Comparison of ENCODE assay signal across 8 cellular contexts in the genomic region with DNA sequence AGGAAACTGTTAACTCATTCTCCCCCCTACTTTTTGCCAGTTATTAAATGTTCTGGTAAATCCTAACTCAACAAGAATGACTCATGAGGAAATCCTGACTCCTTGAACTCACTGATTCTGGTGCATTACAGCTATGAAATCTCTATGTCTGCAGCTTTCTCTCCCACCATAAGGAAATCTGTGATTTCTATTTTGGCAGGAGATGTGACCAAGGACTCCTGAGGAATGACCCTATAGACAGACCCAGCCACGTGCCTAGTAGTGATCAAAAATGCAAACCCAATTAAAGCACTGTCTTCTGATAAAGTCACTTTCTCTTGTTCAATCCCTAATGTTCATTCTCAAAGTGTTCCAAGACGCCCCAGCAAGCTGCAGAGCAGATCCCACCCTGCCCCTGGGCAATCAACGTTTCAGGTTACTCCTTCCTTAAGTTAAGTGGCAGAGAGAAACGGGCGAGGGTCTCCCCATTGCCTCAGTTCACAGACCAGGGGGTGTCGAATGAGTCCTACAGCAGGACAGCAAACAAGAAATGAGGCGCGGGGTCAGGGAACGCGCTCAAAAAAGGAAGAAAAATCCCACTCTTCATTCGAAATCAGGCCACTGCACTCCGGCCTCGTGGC.
A peak's percentile ranks its signal among the peaks of the same experiment; 100 is the strongest.
DNase-seq lines count a peak whose midpoint lies in the region; ATAC-seq and TF ChIP-seq lines count a peak whose summit lies in the region.

No MANE protein-coding gene starts in this region.

- H3K36me3 ChIP-seq in tibial artery, result peaks cover 0 to 8% (median 7%) of the 10 kb centered on the region in 3 donors

- H3K9me3 ChIP-seq in tibial artery, result no peaks in the 10 kb centered on the region

- no peaks in the 10 kb centered on the region for H3K27me3 ChIP-seq in tibial artery

- intact Hi-C loops in tibial artery (cut with DNase I; ENCODE audit: low total_unique reads), result loop anchor here (2.0 to 10.0 kb wide), 4 partner anchors 97 to 333 kb away; partner anchors contain the start of gene CDC73

- H3K4me3 ChIP-seq in tibial artery, result peak overlapping the region; percentile 72 to 88

- peak overlapping the region; percentile 84 to 87 for H3K27ac ChIP-seq in tibial artery

- peaks cover 0 to 17% (median 8%) of the 10 kb centered on the region in 4 donors for H3K4me1 ChIP-seq in tibial artery

- DNase-seq in DMS 273 (lab: John Stamatoyannopoulos, UW; ENCODE audit: unreplicated experiment) (peak; percentile 47), DMS 273 treated with DMSO at 0.1 percent for 48 hours (lab: John Stamatoyannopoulos, UW) (no peak), NCI-H82 treated with DMSO at 0.1 percent for 48 hours (lab: John Stamatoyannopoulos, UW; ENCODE audit: unreplicated experiment) (peak; percentile 54), cerebellar cortex (ENCODE audit: low spot score) (peak; percentile 30), medulla oblongata (ENCODE audit: extremely low spot score) (peak; percentile 51), tibial artery (no peak), GDM1 (lab: John Stamatoyannopoulos, UW) (no peak)

- ATAC-seq in HG02840 (IDR thresholded peaks at IDR 0.05; ENCODE audit: low FRiP score, unreplicated experiment), result no peak

- TF ChIP-seq CTCF in tibial artery (IDR thresholded peaks at IDR 0.05), result no peak

Comparison
In these comparisons a context has a peak if more than half of its experiments do, and no peak if none do; other contexts are left out.
1. DNase-seq: peak in DMS 273 (single experiment), NCI-H82 treated with DMSO at 0.1 percent for 48 hours (single experiment), cerebellar cortex (single experiment) and medulla oblongata (single experiment); none in DMS 273 treated with DMSO at 0.1 percent for 48 hours (single experiment), tibial artery (0 of 2) and GDM1 (single experiment).